1 cellular context compared by ENCODE assay signal in genomic region chr7:141013345-141013715, GRCh38.
TF ChIP-seq lines count a peak whose summit lies in the region.

No MANE protein-coding gene starts in this region.

TF ChIP-seq in H1, 55 proteins besides CTCF, POLR2A, EP300 and RAD21:
- TF ChIP-seq CHD1 (IDR thresholded peaks at IDR 0.05; ENCODE audit: low read depth, low read length) (no peak), BCL11A (IDR thresholded peaks at IDR 0.05; ENCODE audit: low read depth in 2 of 2, low read length in 2 of 2) (no peak), E2F6 (IDR thresholded peaks at IDR 0.05) (no peak), POU5F1 (IDR thresholded peaks at IDR 0.05; ENCODE audit: low read depth, low read length) (no peak), ZNF274 (IDR thresholded peaks at IDR 0.05; ENCODE audit: borderline replicate concordance, extremely low read depth, low read length) (no peak), TCF12 (IDR thresholded peaks at IDR 0.05; ENCODE audit: low read depth, low read length) (no peak), PHF8 (conservative IDR thresholded peaks at IDR 0.05; ENCODE audit: low read depth, low read length) (no peak), RBBP5 (IDR thresholded peaks at IDR 0.05; ENCODE audit: borderline replicate concordance, low read depth, low read length) (no peak), EGR1 (IDR thresholded peaks at IDR 0.05; ENCODE audit: borderline replicate concordance, low read depth, low read length) (no peak), CTBP2 (IDR thresholded peaks at IDR 0.05; ENCODE audit: borderline replicate concordance, insufficient read depth, insufficient read length, low read length) (no peak), RXRA (IDR thresholded peaks at IDR 0.05; ENCODE audit: insufficient read depth, low read depth, low read length) (no peak), BRCA1 (IDR thresholded peaks at IDR 0.05; ENCODE audit: low read depth, low read length) (no peak), MAFK (IDR thresholded peaks at IDR 0.05; ENCODE audit: low read depth, low read length) (no peak), TEAD4 (IDR thresholded peaks at IDR 0.05; ENCODE audit: low read depth, low read length) (no peak), SIX5 (IDR thresholded peaks at IDR 0.05; ENCODE audit: low read depth, low read length) (no peak), HDAC2 (IDR thresholded peaks at IDR 0.05; ENCODE audit: borderline replicate concordance in 1 of 2, low read depth in 2 of 2, low read length in 2 of 2) (no peak), TAF1 (IDR thresholded peaks at IDR 0.05; ENCODE audit: low read depth, low read length) (no peak), KDM5A (IDR thresholded peaks at IDR 0.05; ENCODE audit: low read length) (no peak), KDM4A (IDR thresholded peaks at IDR 0.05; ENCODE audit: low read depth, low read length, severe bottlenecking) (no peak), BACH1 (IDR thresholded peaks at IDR 0.05; ENCODE audit: low read length) (no peak)
TF ChIP-seq in H1: peak in this region for 0.
